Comparison of ENCODE assay signal across 8 cellular contexts in the genomic region with DNA sequence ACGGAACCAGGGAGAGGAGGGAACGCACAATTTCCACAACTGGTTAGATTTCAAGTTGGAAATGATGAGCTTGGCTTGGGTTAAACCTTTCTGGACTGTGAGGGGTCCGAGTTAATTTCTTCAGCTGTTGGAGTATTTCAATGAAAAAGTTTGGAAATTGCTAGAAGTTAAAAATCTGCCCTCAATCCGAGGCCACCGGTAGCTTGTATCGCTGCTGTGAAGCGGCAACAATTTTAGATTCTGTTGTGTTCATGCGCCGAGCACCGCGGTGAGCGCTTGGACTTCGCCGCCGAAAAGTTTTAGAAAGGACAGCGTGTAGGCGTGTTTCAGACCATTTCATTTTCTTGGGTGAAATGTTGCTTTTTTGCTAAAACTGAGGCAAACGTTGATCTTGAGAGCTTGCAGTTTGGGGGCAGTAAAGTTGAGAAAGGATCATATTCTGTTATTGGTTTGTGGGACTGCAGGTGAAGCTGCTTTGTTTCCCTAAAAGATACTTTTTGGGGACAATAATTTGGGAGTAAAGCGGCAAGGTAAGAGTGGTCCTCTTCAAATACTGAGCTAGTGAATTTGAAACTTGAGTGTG. TPM values are rescaled to one million over a fixed set of nuclear protein-coding genes. Genes with fewer than 3 reads are reported as not detected.
DNase-seq lines count a peak whose midpoint lies in the region; ATAC-seq and TF ChIP-seq lines count a peak whose summit lies in the region.

No MANE protein-coding gene starts in this region.

- CTCF ChIA-PET in activated CD8-positive, alpha-beta memory T cell treated with anti-CD3 and anti-CD28 coated beads, Interleukin-2, amount 10 ng/mL, durations not matched to agents 7 days and 5 days (lab: Charles Lee): interaction anchor here (0.6 to 4.1 kb wide), 11 partner anchors 11 to 799 kb away, joined by 3 to 19 read pairs (median 4); partner anchors contain the start of gene RTCB

- H3K36me3 Mint-ChIP-seq in activated CD8-positive, alpha-beta memory T cell treated with anti-CD3 and anti-CD28 coated beads, Interleukin-2, amount 10 ng/mL, durations not matched to agents 7 days and 5 days: peaks cover 17% of the 10 kb centered on the region
- peaks cover 3% of the 10 kb centered on the region for H3K36me3 Mint-ChIP-seq in T-helper 17 cell (ENCODE audit: low read depth)
- H3K36me3 Mint-ChIP-seq in effector memory CD8-positive, alpha-beta T cell (ENCODE audit: insufficient read depth): peaks cover 23% of the 10 kb centered on the region
- peaks cover 7% of the 10 kb centered on the region for H3K36me3 Mint-ChIP-seq in mesothelial cell of epicardium

- H3K27me3 Mint-ChIP-seq in activated CD8-positive, alpha-beta memory T cell treated with anti-CD3 and anti-CD28 coated beads, Interleukin-2, amount 10 ng/mL, durations not matched to agents 7 days and 5 days: peaks cover 2% of the 10 kb centered on the region
- H3K27me3 Mint-ChIP-seq in T-helper 17 cell (no peaks in the 10 kb centered on the region), mesothelial cell of epicardium (ENCODE audit: low read depth) (peaks cover 5% of the 10 kb centered on the region)
- H3K27me3 Mint-ChIP-seq in effector memory CD8-positive, alpha-beta T cell: no peaks in the 10 kb centered on the region

- peak overlapping the region; percentile 98 for H3K27ac ChIP-seq in substantia nigra (ENCODE audit: low read depth, low read length, poor library complexity, severe bottlenecking)

- peak; percentile 11 for ATAC-seq in activated CD8-positive, alpha-beta memory T cell treated with anti-CD3 and anti-CD28 coated beads, Interleukin-2, amount 10 ng/mL, durations not matched to agents 7 days and 5 days
- ATAC-seq in HG02943 (IDR thresholded peaks at IDR 0.05; ENCODE audit: low read depth, unreplicated experiment) (peak; percentile 12), T-helper 17 cell (peak; percentile 15), HG03442 (IDR thresholded peaks at IDR 0.05; ENCODE audit: unreplicated experiment) (no peak)
- peak; percentile 9 for ATAC-seq in effector memory CD8-positive, alpha-beta T cell (replicated peaks)

- TF ChIP-seq CTCF in mesothelial cell of epicardium (IDR thresholded peaks at IDR 0.05; ENCODE audit: unreplicated experiment): no peak

- H3K4me1 Mint-ChIP-seq in activated CD8-positive, alpha-beta memory T cell treated with anti-CD3 and anti-CD28 coated beads, Interleukin-2, amount 10 ng/mL, durations not matched to agents 7 days and 5 days: peaks cover 30% of the 10 kb centered on the region
- H3K4me1 Mint-ChIP-seq in T-helper 17 cell: peaks cover 32% of the 10 kb centered on the region
- peaks cover 24 to 30% of the 10 kb centered on the region in 2 donors for H3K4me1 Mint-ChIP-seq in effector memory CD8-positive, alpha-beta T cell (ENCODE audit: low read depth in 2 of 2)
- peaks cover 19% of the 10 kb centered on the region for H3K4me1 Mint-ChIP-seq in mesothelial cell of epicardium

- no peaks in the 10 kb centered on the region for H3K9me3 Mint-ChIP-seq in activated CD8-positive, alpha-beta memory T cell treated with anti-CD3 and anti-CD28 coated beads, Interleukin-2, amount 10 ng/mL, durations not matched to agents 7 days and 5 days (ENCODE audit: low read depth)
- no peaks in the 10 kb centered on the region for H3K9me3 Mint-ChIP-seq in effector memory CD8-positive, alpha-beta T cell
- no peaks in the 10 kb centered on the region for H3K9me3 Mint-ChIP-seq in mesothelial cell of epicardium

- H3K9me3 ChIP-seq in T-helper 17 cell (ENCODE audit: control insufficient read depth, low read length, poor library complexity, severe bottlenecking): no peaks in the 10 kb centered on the region

- DNase-seq in activated CD8-positive, alpha-beta memory T cell treated with anti-CD3 and anti-CD28 coated beads, Interleukin-2, amount 10 ng/mL, durations not matched to agents 7 days and 5 days: peak; percentile 57
- DNase-seq in activated CD8-positive, alpha-beta memory T cell treated with anti-CD3 and anti-CD28 coated beads for 24 hours: no peak
- no peak for DNase-seq in T-helper 17 cell
- DNase-seq in effector memory CD8-positive, alpha-beta T cell: peak in 2 of 3 experiments; percentile 5 to 15
- no peak for DNase-seq in mesothelial cell of epicardium (ENCODE audit: low spot score in 2 of 2, unreplicated experiment in 2 of 2)
- DNase-seq in substantia nigra (lab: John Stamatoyannopoulos, UW): peak in 33 of 49 donors; percentile 2 to 74 (median 40)

- peak overlapping the region; percentile 96 for H3K27ac Mint-ChIP-seq in activated CD8-positive, alpha-beta memory T cell treated with anti-CD3 and anti-CD28 coated beads, Interleukin-2, amount 10 ng/mL, durations not matched to agents 7 days and 5 days
- H3K27ac Mint-ChIP-seq in T-helper 17 cell (no peak overlapping the region), mesothelial cell of epicardium (peak overlapping the region; percentile 97)
- peak overlapping the region; percentile 88 to 92 for H3K27ac Mint-ChIP-seq in effector memory CD8-positive, alpha-beta T cell

- H3K4me3 Mint-ChIP-seq in activated CD8-positive, alpha-beta memory T cell treated with anti-CD3 and anti-CD28 coated beads, Interleukin-2, amount 10 ng/mL, durations not matched to agents 7 days and 5 days: peak overlapping the region; percentile 92
- peak overlapping the region; percentile 93 for H3K4me3 Mint-ChIP-seq in T-helper 17 cell
- H3K4me3 Mint-ChIP-seq in effector memory CD8-positive, alpha-beta T cell: peak overlapping the region in 1 of 2 donors; percentile 91
- peak overlapping the region; percentile 88 for H3K4me3 Mint-ChIP-seq in mesothelial cell of epicardium

RNA-seq across cellular contexts. Expression of gene FBXO7, which starts 0.9 kb away (rescaled TPM):
- total RNA-seq in activated CD8-positive, alpha-beta memory T cell treated with anti-CD3 and anti-CD28 coated beads, Interleukin-2, amount 10 ng/mL, durations not matched to agents 7 days and 5 days: 100 to 1,000 TPM in 1 of 2 experiments, 10 to 100 TPM in 1; 98.9 to 108 TPM
- 100 to 1,000 TPM; 122 to 133 TPM for total RNA-seq in T-helper 17 cell
- 79.0 to 86.7 TPM (median 82.8 TPM) in 3 replicates for total RNA-seq in mesothelial cell of epicardium

RNA-seq across cellular contexts. Expression of gene BPIFC, which starts 11.3 kb away (rescaled TPM):
- not detected for total RNA-seq in activated CD8-positive, alpha-beta memory T cell treated with anti-CD3 and anti-CD28 coated beads, Interleukin-2, amount 10 ng/mL, durations not matched to agents 7 days and 5 days
- total RNA-seq in T-helper 17 cell (not detected), mesothelial cell of epicardium (not detected in 3 replicates)

Comparison
In these comparisons a context has a peak if more than half of its experiments do, and no peak if none do; other contexts are left out.
1. DNase-seq: peak in activated CD8-positive, alpha-beta memory T cell treated with anti-CD3 and anti-CD28 coated beads, Interleukin-2, amount 10 ng/mL, durations not matched to agents 7 days and 5 days (single experiment), effector memory CD8-positive, alpha-beta T cell (2 of 3) and substantia nigra (33 of 49); none in activated CD8-positive, alpha-beta memory T cell treated with anti-CD3 and anti-CD28 coated beads for 24 hours (single experiment), T-helper 17 cell (0 of 3) and mesothelial cell of epicardium (0 of 2).